Comparison of ENCODE assay signal across 11 cellular contexts in the genomic region with DNA sequence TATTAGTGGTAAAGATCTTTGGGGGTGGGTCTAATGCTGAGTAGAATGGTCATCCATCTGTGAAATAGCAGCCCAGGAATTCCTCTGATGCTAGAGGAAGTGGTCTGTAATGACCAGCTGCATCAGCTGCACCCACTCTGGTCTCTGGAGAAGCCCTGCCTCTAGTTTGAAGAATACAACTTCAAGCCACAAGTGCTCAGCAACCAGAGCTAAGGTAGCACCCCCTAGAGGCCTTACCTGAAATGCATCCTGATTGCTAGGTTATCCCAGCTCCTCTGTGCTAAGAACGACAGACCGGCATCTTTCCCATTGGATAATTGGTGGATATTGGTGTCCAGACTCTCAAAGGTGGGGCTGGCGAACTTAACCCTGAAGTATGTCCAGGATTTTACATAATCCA. TPM values are rescaled to one million over a fixed set of nuclear protein-coding genes. Genes with fewer than 3 reads are reported as not detected.
DNase-seq lines count a peak whose midpoint lies in the region; ATAC-seq lines count a peak whose summit lies in the region.
"Had no signal": no experiment of that assay in that cellular context is flagged by ENCODE, and none has a peak within 500 bp of the region (broad histone marks: within the 10 kb centered on the region; RNA-seq: fewer than 3 reads in every experiment).

No MANE protein-coding gene starts in this region.

- H2BK120ac ChIP-seq in mesenchymal stem cell (ENCODE audit: low read depth, low read length), result no peak overlapping the region

- H2AFZ ChIP-seq in mesenchymal stem cell (ENCODE audit: low read depth, low read length), result no peak overlapping the region

- ATAC-seq in effector memory CD8-positive, alpha-beta T cell (replicated peaks), result no peak
- no peak for ATAC-seq in T-helper 17 cell

- no peak overlapping the region for H3K27ac Mint-ChIP-seq in effector memory CD8-positive, alpha-beta T cell
- H3K27ac Mint-ChIP-seq in T-helper 17 cell, result no peak overlapping the region
- H3K27ac Mint-ChIP-seq: brain had no signal

- DNase-seq in SIG-M5 treated with dmso at 0.1 percent for 504 hours (lab: John Stamatoyannopoulos, UW; ENCODE audit: unreplicated experiment) (peak; percentile 10), SIG-M5 (lab: John Stamatoyannopoulos, UW) (no peak), NAMALWA (ENCODE audit: low spot score) (peak; percentile 48), mesenchymal stem cell (no peak), MG63 (no peak), T-helper 17 cell (no peak)
- DNase-seq in effector memory CD8-positive, alpha-beta T cell, result peak; percentile 4 to 12 (median 12)
- peak; percentile 19 to 25 for DNase-seq in stimulated activated CD4-positive, alpha-beta T cell treated with anti-CD3 and anti-CD28 coated beads, Interleukin-2, amount 100 ng/mL, for 24 hours
- DNase-seq: SHP77 treated with DMSO at 0.1 percent for 48 hours; stimulated activated naive CD4-positive, alpha-beta T cell had no signal

- H3K4me2 ChIP-seq in mesenchymal stem cell (ENCODE audit: low read length, poor library complexity, severe bottlenecking), result no peak overlapping the region

- H3K4ac ChIP-seq in mesenchymal stem cell (ENCODE audit: low read depth in 1 of 2, low read length in 2 of 2), result no peak overlapping the region

- H3K4me1 Mint-ChIP-seq in effector memory CD8-positive, alpha-beta T cell (ENCODE audit: low read depth in 2 of 2), result peaks cover 0 to 3% of the 10 kb centered on the region in 2 donors
- H3K4me1 Mint-ChIP-seq in T-helper 17 cell, result no peaks in the 10 kb centered on the region
- H3K4me1 Mint-ChIP-seq: brain had no signal

- H3K4me3 Mint-ChIP-seq in effector memory CD8-positive, alpha-beta T cell, result no peak overlapping the region
- no peak overlapping the region for H3K4me3 Mint-ChIP-seq in T-helper 17 cell
- H3K4me3 Mint-ChIP-seq: brain had no signal

- no peaks in the 10 kb centered on the region for H3K36me3 Mint-ChIP-seq in effector memory CD8-positive, alpha-beta T cell (ENCODE audit: insufficient read depth)
- no peaks in the 10 kb centered on the region for H3K36me3 Mint-ChIP-seq in T-helper 17 cell (ENCODE audit: low read depth)
- H3K36me3 Mint-ChIP-seq: brain had no signal

- H3K18ac ChIP-seq in mesenchymal stem cell (ENCODE audit: low read depth in 1 of 2, low read length in 2 of 2), result no peak overlapping the region

- H3K14ac ChIP-seq in mesenchymal stem cell (ENCODE audit: low read length in 2 of 2), result no peak overlapping the region

- H3K4me3 ChIP-seq in mesenchymal stem cell (ENCODE audit: insufficient read depth in 1 of 2, low read depth in 1 of 2, low read length in 2 of 2) (no peak overlapping the region), MG63 (no peak overlapping the region)

- H3K79me1 ChIP-seq in mesenchymal stem cell (replicated peaks; ENCODE audit: low read length, poor library complexity, severe bottlenecking), result no peaks in the 10 kb centered on the region

- no peaks in the 10 kb centered on the region for H3K4me1 ChIP-seq in mesenchymal stem cell (ENCODE audit: control insufficient read depth, insufficient read depth, low read depth, low read length)

- H3K36me3 ChIP-seq in mesenchymal stem cell (ENCODE audit: control insufficient read depth in 1 of 2, insufficient read depth in 2 of 2, low read depth in 1 of 2, low read length in 2 of 2) (no peaks in the 10 kb centered on the region), MG63 (no peaks in the 10 kb centered on the region)

- H4K91ac ChIP-seq in mesenchymal stem cell (ENCODE audit: low read length), result no peak overlapping the region

- H2BK5ac ChIP-seq in mesenchymal stem cell (ENCODE audit: low read depth, low read length, poor library complexity, severe bottlenecking), result no peak overlapping the region

- H2BK15ac ChIP-seq in mesenchymal stem cell (ENCODE audit: low read depth, poor library complexity, severe bottlenecking), result no peak overlapping the region

- H2AK5ac ChIP-seq in mesenchymal stem cell (ENCODE audit: low read length, severe bottlenecking), result no peak overlapping the region

- no peaks in the 10 kb centered on the region for H3K27me3 ChIP-seq in mesenchymal stem cell (ENCODE audit: control insufficient read depth in 1 of 2, insufficient read depth in 1 of 2, low read length in 2 of 2)
- H3K27me3 ChIP-seq in MG63, result peaks cover 11% of the 10 kb centered on the region

- H3K23ac ChIP-seq in mesenchymal stem cell (ENCODE audit: low read length in 2 of 2), result no peak overlapping the region

- no peak overlapping the region for H3K9ac ChIP-seq in mesenchymal stem cell (ENCODE audit: low read length)

- H2BK12ac ChIP-seq in mesenchymal stem cell (ENCODE audit: low read length in 2 of 2), result no peak overlapping the region

- no peak overlapping the region for H4K8ac ChIP-seq in mesenchymal stem cell (ENCODE audit: low read length)

- no peaks in the 10 kb centered on the region for H3K9me3 Mint-ChIP-seq in effector memory CD8-positive, alpha-beta T cell

- H3K27ac ChIP-seq in mesenchymal stem cell (ENCODE audit: low read length, poor library complexity, severe bottlenecking), result no peak overlapping the region

- 83% methylated on average over 3 of the region's 3 CpGs for WGBS in mesenchymal stem cell

- H3K27me3 Mint-ChIP-seq in effector memory CD8-positive, alpha-beta T cell, result peaks cover 14 to 16% of the 10 kb centered on the region in 2 donors
- H3K27me3 Mint-ChIP-seq in T-helper 17 cell, result peaks cover 22% of the 10 kb centered on the region

- H3K9me3 ChIP-seq in mesenchymal stem cell (ENCODE audit: control insufficient read depth, low read length) (no peaks in the 10 kb centered on the region), MG63 (no peaks in the 10 kb centered on the region), T-helper 17 cell (ENCODE audit: control insufficient read depth, low read length, poor library complexity, severe bottlenecking) (no peaks in the 10 kb centered on the region)

RNA-seq across cellular contexts. Expression of a gene that starts 58.2 kb away (rescaled TPM):
- not detected for polyA plus RNA-seq in mesenchymal stem cell (2013, experiment 1 of 2)
- not detected for polyA plus RNA-seq in mesenchymal stem cell (2013, experiment 2 of 2)
- total RNA-seq in MG63 (2014; rRNA removed; shearing (Covaris generic); ENCODE audit: low replicate concordance), result 1.2 TPM in 1 of 2 replicates, not detected in the other
- under 1 TPM; 0.05 TPM for total RNA-seq in T-helper 17 cell

Comparison
In these comparisons a context has a peak if more than half of its experiments do, and no peak if none do; other contexts are left out.
1. DNase-seq: peak in SIG-M5 treated with dmso at 0.1 percent for 504 hours (single experiment), NAMALWA (single experiment), effector memory CD8-positive, alpha-beta T cell (3 of 3) and stimulated activated CD4-positive, alpha-beta T cell treated with anti-CD3 and anti-CD28 coated beads, Interleukin-2, amount 100 ng/mL, for 24 hours (2 of 2); none in SIG-M5 (single experiment), mesenchymal stem cell (single experiment), MG63 (single experiment) and T-helper 17 cell (0 of 3).